16 cellular contexts compared by ENCODE assay signal in genomic region chr5:10498350-10498749, GRCh38. TPM values are rescaled to one million over a fixed set of nuclear protein-coding genes. Genes with fewer than 3 reads are reported as not detected.
DNase-seq lines count a peak whose midpoint lies in the region; ATAC-seq, FAIRE-seq and TF ChIP-seq lines count a peak whose summit lies in the region.
"Had no signal": no experiment of that assay in that cellular context is flagged by ENCODE, and none has a peak within 500 bp of the region (broad histone marks: within the 10 kb centered on the region; RNA-seq: fewer than 3 reads in every experiment).

No MANE protein-coding gene starts in this region.

- H3K79me1 ChIP-seq in neuronal stem cell (ENCODE audit: low read depth, low read length), result no peaks in the 10 kb centered on the region

- no peaks in the 10 kb centered on the region for H3K79me2 ChIP-seq in GM23338 (replicated peaks; ENCODE audit: insufficient read depth)
- H3K79me2 ChIP-seq in OCI-LY1 (ENCODE audit: insufficient read depth, low read length), result no peaks in the 10 kb centered on the region
- no peaks in the 10 kb centered on the region for H3K79me2 ChIP-seq in K562 (ENCODE audit: control insufficient read depth, insufficient read depth, low read length)

- H3K27ac ChIP-seq in GM23338 (ENCODE audit: low read depth) (no peak overlapping the region), OCI-LY1 (ENCODE audit: low read depth, low read length, poor library complexity, severe bottlenecking) (no peak overlapping the region), K562 (ENCODE audit: extremely low read depth, low read depth, low read length) (no peak overlapping the region), neuronal stem cell (replicated peaks; ENCODE audit: low read length) (no peak overlapping the region), gastroesophageal sphincter (no peak overlapping the region)
- H3K27ac ChIP-seq: C4-2B had no signal

- no peak overlapping the region for H2BK12ac ChIP-seq in neuronal stem cell (ENCODE audit: low read length)

- no peak overlapping the region for H4K91ac ChIP-seq in neuronal stem cell (ENCODE audit: low read depth, low read length, poor library complexity)

- H4K8ac ChIP-seq in neuronal stem cell (ENCODE audit: low read depth, low read length), result no peak overlapping the region

- H3F3A ChIP-seq in GM23338 (replicated peaks; ENCODE audit: low read depth) (no peaks in the 10 kb centered on the region), OCI-LY1 (ENCODE audit: insufficient read depth, low read length) (no peaks in the 10 kb centered on the region)

- TF ChIP-seq RAD21 in K562 (CRISPR knock-in tag; conservative IDR thresholded peaks at IDR 0.05 in 1 of 2, IDR thresholded peaks at IDR 0.05 in 1 of 2), result peak in 1 of 2 experiments; percentile 24; a peak in 1 of 4 replicates

- intact Hi-C loops in K562 (cut with micrococcal nuclease), result no loop called here

- H3K9ac ChIP-seq in OCI-LY1 (ENCODE audit: low read length), result no peak overlapping the region
- H3K9ac ChIP-seq in K562 (ENCODE audit: insufficient read depth in 1 of 2, low read depth in 2 of 2, low read length in 2 of 2), result no peak overlapping the region
- no peak overlapping the region for H3K9ac ChIP-seq in neuronal stem cell (ENCODE audit: low read depth, low read length, poor library complexity)

- peaks cover 25% of the 10 kb centered on the region for H3K9me3 Mint-ChIP-seq in GM23338

- TF ChIP-seq EP300 in K562 (IDR thresholded peaks at IDR 0.05; ENCODE audit: low read length) (no peak), gastroesophageal sphincter (IDR thresholded peaks at IDR 0.05) (no peak)

- H3K4me2 ChIP-seq in GM23338, result no peak overlapping the region
- no peak overlapping the region for H3K4me2 ChIP-seq in OCI-LY1 (ENCODE audit: low read length)
- no peak overlapping the region for H3K4me2 ChIP-seq in K562 (ENCODE audit: insufficient read depth, low read length)
- H3K4me2 ChIP-seq in neuronal stem cell (ENCODE audit: insufficient read depth, low read length, poor library complexity, severe bottlenecking), result no peak overlapping the region

- FAIRE-seq in K562 (lab: Jason Lieb, UNC), result peak; percentile 60
- FAIRE-seq: D721Med had no signal

- TF ChIP-seq CTCF in GM23338 (conservative IDR thresholded peaks at IDR 0.05; ENCODE audit: low read depth in 2 of 2), result peak; percentile 51 to 62
- 0 out of 2 replicates have a peak, but pooled peaks have one; percentile 28 for TF ChIP-seq CTCF in OCI-LY1 (IDR thresholded peaks at IDR 0.05; ENCODE audit: low read length)
- peak; percentile 40 to 54 (median 41) for TF ChIP-seq CTCF in K562 (IDR thresholded peaks at IDR 0.05 in 2 of 3, conservative IDR thresholded peaks at IDR 0.05 in 1 of 3; ENCODE audit: insufficient read depth in 2 of 3, low read depth in 1 of 3, low read length in 3 of 3)
- no peak for TF ChIP-seq CTCF in gastroesophageal sphincter (IDR thresholded peaks at IDR 0.05)

- no peaks in the 10 kb centered on the region for H3K9me1 ChIP-seq in K562 (ENCODE audit: control insufficient read depth, insufficient read depth, low read length)

- no peak overlapping the region for H2BK15ac ChIP-seq in neuronal stem cell (ENCODE audit: low read length)

- H3K27me3 ChIP-seq in GM23338 (ENCODE audit: insufficient read depth) (no peaks in the 10 kb centered on the region), OCI-LY1 (ENCODE audit: insufficient read depth, low read length) (no peaks in the 10 kb centered on the region), K562 (ENCODE audit: control insufficient read depth in 2 of 2, insufficient read depth in 2 of 2, low read length in 2 of 2) (no peaks in the 10 kb centered on the region), neuronal stem cell (ENCODE audit: control insufficient read depth in 3 of 3, insufficient read depth in 3 of 3, low read depth in 1 of 3, low read length in 3 of 3) (peaks cover 0 to 4% (median 0%) of the 10 kb centered on the region in 3 experiments), gastroesophageal sphincter (no peaks in the 10 kb centered on the region)

- no peak overlapping the region for H2BK120ac ChIP-seq in neuronal stem cell (ENCODE audit: low read depth, low read length)

- TF ChIP-seq POLR2A in K562 (conservative IDR thresholded peaks at IDR 0.05) (no peak), gastroesophageal sphincter (IDR thresholded peaks at IDR 0.05) (no peak)

- in situ Hi-C loops in K562 (cut with MboI), result no loop called here

- H3K4ac ChIP-seq in neuronal stem cell (ENCODE audit: low read length), result no peak overlapping the region

- POLR2A ChIA-PET in K562 (lab: Yijun Ruan, JAX), result interaction anchor here (2.5 kb wide), 1 partner anchor 9 kb away, joined by 11 read pairs; no protein-coding TSS in a partner anchor

- ATAC-seq in GM23338 (peak; percentile 76), K562 (peak; percentile 47), GM21723 (IDR thresholded peaks at IDR 0.05; ENCODE audit: unreplicated experiment) (no peak), gastroesophageal sphincter (no peak), HG02678 (IDR thresholded peaks at IDR 0.05; ENCODE audit: unreplicated experiment) (no peak)
- ATAC-seq: Panc1 had no signal

- H3K14ac ChIP-seq in neuronal stem cell (ENCODE audit: low read length), result no peak overlapping the region

- H3K27ac Mint-ChIP-seq in GM23338, result no peak overlapping the region

- H3K9me3 ChIP-seq in OCI-LY1 (ENCODE audit: low read length), result peaks cover 10% of the 10 kb centered on the region
- peaks cover 6% of the 10 kb centered on the region for H3K9me3 ChIP-seq in K562 (replicated peaks; ENCODE audit: control insufficient read depth, insufficient read depth, low read depth, low read length)
- H3K9me3 ChIP-seq in neuronal stem cell (replicated peaks in 1 of 2; ENCODE audit: control insufficient read depth in 2 of 2, insufficient read depth in 1 of 2, low read depth in 1 of 2, low read length in 2 of 2), result peaks cover 0 to 4% of the 10 kb centered on the region in 2 donors
- no peaks in the 10 kb centered on the region for H3K9me3 ChIP-seq in gastroesophageal sphincter

- no peak overlapping the region for H2AK5ac ChIP-seq in neuronal stem cell (ENCODE audit: low read depth, low read length)

- no peak overlapping the region for H3K4me3 Mint-ChIP-seq in GM23338

- peaks cover 3% of the 10 kb centered on the region for H3K27me3 Mint-ChIP-seq in GM23338 (ENCODE audit: insufficient read depth, low read depth, poor library complexity)

- no peaks in the 10 kb centered on the region; the same call in 1 of the 2 replicates for H3K36me3 ChIP-seq in GM23338 (ENCODE audit: insufficient read depth)
- H3K36me3 ChIP-seq in OCI-LY1 (ENCODE audit: insufficient read depth, low read length), result no peaks in the 10 kb centered on the region; the same call in 1 of the 2 replicates
- no peaks in the 10 kb centered on the region for H3K36me3 ChIP-seq in K562 (ENCODE audit: control insufficient read depth, insufficient read depth, low read length)
- H3K36me3 ChIP-seq in neuronal stem cell (replicated peaks in 1 of 2; ENCODE audit: control insufficient read depth in 2 of 2, insufficient read depth in 2 of 2, low read length in 2 of 2), result no peaks in the 10 kb centered on the region
- no peaks in the 10 kb centered on the region for H3K36me3 ChIP-seq in gastroesophageal sphincter

- BruUV-seq in K562 (replicated peaks; lab: Mats Ljungman, UMichigan), result no TSS peak

- H3K23ac ChIP-seq in neuronal stem cell (ENCODE audit: low read depth, low read length, poor library complexity), result no peak overlapping the region

- DNase-seq in GM23338 (ENCODE audit: low spot score) (peak; percentile 72), K562 (ENCODE audit: extremely low read depth in 1 of 4, low spot score in 3 of 4) (peak in 2 of 4 experiments; percentile 35 to 62), neuronal stem cell (ENCODE audit: low spot score) (no peak)
- DNase-seq in stimulated activated CD4-positive, alpha-beta T cell treated with anti-CD3 and anti-CD28 coated beads, Interleukin-12 subunit alpha, Interleukin-12 subunit beta, amount 100 ng/mL, for 4 hours, result no peak
- DNase-seq: KG1, NCI-H1417, NCI-H1930, NCI-H345, NCI-H526 had no signal

- no peak overlapping the region for H2BK5ac ChIP-seq in neuronal stem cell (ENCODE audit: low read length)

- no peaks in the 10 kb centered on the region for H3K4me1 ChIP-seq in GM23338 (ENCODE audit: insufficient read depth)
- no peaks in the 10 kb centered on the region for H3K4me1 ChIP-seq in OCI-LY1 (ENCODE audit: insufficient read depth, low read length, severe bottlenecking)
- peaks cover 13 to 24% of the 10 kb centered on the region in 2 experiments for H3K4me1 ChIP-seq in K562 (replicated peaks in 1 of 2; ENCODE audit: control insufficient read depth in 2 of 2, insufficient read depth in 2 of 2, low read length in 2 of 2)
- peaks cover 2 to 5% of the 10 kb centered on the region in 2 donors for H3K4me1 ChIP-seq in neuronal stem cell (ENCODE audit: control insufficient read depth in 2 of 2, insufficient read depth in 1 of 2, low read depth in 1 of 2, low read length in 2 of 2)
- H3K4me1 ChIP-seq in gastroesophageal sphincter, result no peaks in the 10 kb centered on the region

- H3K36me3 Mint-ChIP-seq in GM23338 (ENCODE audit: low read depth), result peaks cover 19% of the 10 kb centered on the region

- H3K4me1 Mint-ChIP-seq in GM23338, result peaks cover 15% of the 10 kb centered on the region

- no peaks in the 10 kb centered on the region for H4K20me1 ChIP-seq in GM23338 (replicated peaks; ENCODE audit: insufficient read depth)
- H4K20me1 ChIP-seq in OCI-LY1 (ENCODE audit: insufficient read depth, low read length), result no peaks in the 10 kb centered on the region
- no peaks in the 10 kb centered on the region for H4K20me1 ChIP-seq in K562 (replicated peaks; ENCODE audit: control insufficient read depth, insufficient read depth, low read length)

- H3K9me2 ChIP-seq in GM23338 (ENCODE audit: insufficient read depth) (no peaks in the 10 kb centered on the region), OCI-LY1 (ENCODE audit: low read depth, low read length) (no peaks in the 10 kb centered on the region)

- no peak overlapping the region for H3K4me3 ChIP-seq in GM23338
- H3K4me3 ChIP-seq in OCI-LY1 (ENCODE audit: low read depth, low read length, poor library complexity, severe bottlenecking), result no peak overlapping the region
- H3K4me3 ChIP-seq in K562, result no peak overlapping the region
- no peak overlapping the region for H3K4me3 ChIP-seq in neuronal stem cell (ENCODE audit: low read length in 2 of 2)
- H3K4me3 ChIP-seq in gastroesophageal sphincter, result no peak overlapping the region

- H2AFZ ChIP-seq in GM23338, result peak overlapping the region; percentile 84
- no peak overlapping the region for H2AFZ ChIP-seq in OCI-LY1 (ENCODE audit: low read length)
- H2AFZ ChIP-seq in K562 (ENCODE audit: low read depth, low read length), result peak overlapping the region; percentile 69
- peak overlapping the region; percentile 36 for H2AFZ ChIP-seq in neuronal stem cell (ENCODE audit: low read length)

- 15% methylated on average over 6 of the region's 6 CpGs for WGBS in K562 (ENCODE audit: insufficient coverage, low coverage, missing lambda C conversion rate)
- no CpG with 5 or more reads among the region's 6 CpGs for WGBS in neuronal stem cell (ENCODE audit: extremely low coverage in 2 of 2, insufficient read length in 2 of 2, insufficient replicate concordance in 1 of 2), 2 donors
- WGBS in gastroesophageal sphincter (ENCODE audit: low coverage in 1 of 2), 2 donors, result 52 to 72% methylated on average over 4 to 5 of the region's 6 CpGs

- CTCF ChIA-PET in K562 (lab: Yijun Ruan, JAX; ENCODE audit: low intra/inter-chr PET ratio), result no interaction called here

- H3K18ac ChIP-seq in neuronal stem cell (ENCODE audit: low read length), result no peak overlapping the region

RNA-seq across cellular contexts. Expression of gene ROPN1L, which starts 56.7 kb away (rescaled TPM):
- 1.0 TPM in 1 of 2 replicates, not detected in the other for total RNA-seq in GM23338 (2014; rRNA removed; shearing (Covaris generic))
- polyA plus RNA-seq in GM23338 (2016; fragmentation: Nextera tagmentation; extraction: Ambion mirVana) (0.57 TPM in 1 of 2 replicates, not detected in the other), K562 (2011; rRNA removed) (0.32 and 0.85 TPM in 2 replicates), K562 (2014; fragmentation: Illumina TruSeq; extraction: Trizol) (0.21 and 0.30 TPM in 2 replicates), K562 (2014; fragmentation: Nextera tagmentation; extraction: Ambion mirVana) (under 1 TPM; 0.04 to 0.13 TPM), K562 (2014; rRNA removed) (0.28 and 0.84 TPM in 2 replicates)
- 0.92 and 1.7 TPM in 2 replicates for total RNA-seq in K562 (2011; cell fraction: chromatin; rRNA removed; ENCODE audit: low replicate concordance)
- 1.4 and 2.0 TPM in 2 replicates for total RNA-seq in K562 (2011; cell fraction: nucleolus; rRNA removed)
- total RNA-seq in K562 (2011; cell fraction: nucleoplasm; rRNA removed), result 1.3 and 1.9 TPM in 2 replicates
- total RNA-seq in K562 (2014; rRNA removed) (0.73 TPM in 1 of 2 replicates, not detected in the other), K562 (2014; rRNA removed; fragmentation: Illumina TruSeq; extraction: Trizol) (0.19 TPM in 1 of 2 replicates, not detected in the other), K562 (2015; rRNA removed; fragmentation: Illumina TruSeq; extraction: Trizol) (0.23 TPM in 1 of 2 replicates, not detected in the other), K562 (2021) (0.31 and 0.36 TPM in 2 replicates), gastroesophageal sphincter (1 to 10 TPM in 1 of 4 donors, not detected in 3; 1.1 TPM)
- polyA plus RNA-seq in K562 (2011; cell fraction: cytosol; rRNA removed), result 0.41 and 1.2 TPM in 2 replicates
- polyA plus RNA-seq in K562 (2011; cell fraction: nucleus; rRNA removed), result 0.55 and 1.6 TPM in 2 replicates
- polyA plus RNA-seq in K562 (2012), result 0.40 and 2.4 TPM in 2 replicates
- polyA minus RNA-seq in K562 (2011; rRNA and poly(A)+ RNA removed), result 0.35 TPM in 1 of 2 replicates, not detected in the other
- 0.86 TPM in 1 of 2 replicates, not detected in the other for polyA minus RNA-seq in K562 (2011; cell fraction: cytosol; rRNA and poly(A)+ RNA removed)
- polyA minus RNA-seq in K562 (2011; cell fraction: nucleus; rRNA and poly(A)+ RNA removed), result 0.89 and 1.5 TPM in 2 replicates
- polyA plus RNA-seq in neuronal stem cell (2013, experiment 1 of 2), result 0.17 TPM
- 0.22 TPM for polyA plus RNA-seq in neuronal stem cell (2013, experiment 2 of 2)

Comparison
In these comparisons a context has a peak if more than half of its experiments do, and no peak if none do; other contexts are left out.
1. ATAC-seq: peak in GM23338 (single experiment) and K562 (single experiment); none in GM21723 (single experiment), gastroesophageal sphincter (single experiment) and HG02678 (single experiment).
2. CTCF ChIP-seq: peak in GM23338 (2 of 2), OCI-LY1 (single experiment) and K562 (3 of 3); none in gastroesophageal sphincter (0 of 4).